ENCODE assay signal across 22 cellular contexts in genomic region chrX:125289209-125289608, GRCh38. TPM values are rescaled to one million over a fixed set of nuclear protein-coding genes. Genes with fewer than 3 reads are reported as not detected.
"Had no signal": no experiment of that assay in that cellular context is flagged by ENCODE, and none has a peak within 500 bp of the region (broad histone marks: within the 10 kb centered on the region; RNA-seq: fewer than 3 reads in every experiment).

No MANE protein-coding gene starts in this region.

- H3K27ac ChIP-seq: colonic mucosa, parathyroid adenoma, testis, upper lobe of right lung had no signal

- DNase-seq: activated CD4-positive, alpha-beta T cell treated with anti-CD3 and anti-CD28 coated beads, Interleukin-2, amount 10 ng/mL, durations not matched to agents 7 days and 5 days; activated CD4-positive, CD25-positive, alpha-beta regulatory T cell; activated effector memory CD4-positive, alpha-beta T cell treated with Interleukin-2 at 50 U/mL for 16 hours; colonic mucosa; effector memory CD4-positive, alpha-beta T cell; immature natural killer cell; left colon; mammary epithelial cell; naive thymus-derived CD4-positive, alpha-beta T cell; retina; stimulated activated CD4-positive, alpha-beta T cell treated with anti-CD3 and anti-CD28 coated beads, Interleukin-4, amount 100 ng/mL, for 4 hours; stimulated activated naive CD8-positive, alpha-beta T cell treated with anti-CD3 and anti-CD28 coated beads, Interleukin-15, amount 100 ng/mL, for 72 hours; T-helper 17 cell; testis; upper lobe of right lung had no signal

RNA-seq across cellular contexts. Expression of gene TEX13C, which starts 30.5 kb away (rescaled TPM):
- total RNA-seq: activated CD4-positive, alpha-beta T cell treated with anti-CD3 and anti-CD28 coated beads, Interleukin-2, amount 10 ng/mL, durations not matched to agents 7 days and 5 days; activated naive CD4-positive, alpha-beta T cell treated with anti-CD3 and anti-CD28 coated beads, Interleukin-2, amount 50 U/mL, for 72 hours; aorta; cardiac septum; colonic mucosa; glomerular endothelial cell; left colon; mammary epithelial cell; mononuclear cell; naive thymus-derived CD4-positive, alpha-beta T cell; skeletal muscle tissue; T-helper 17 cell; upper lobe of right lung had no signal
